In the genomic region with DNA sequence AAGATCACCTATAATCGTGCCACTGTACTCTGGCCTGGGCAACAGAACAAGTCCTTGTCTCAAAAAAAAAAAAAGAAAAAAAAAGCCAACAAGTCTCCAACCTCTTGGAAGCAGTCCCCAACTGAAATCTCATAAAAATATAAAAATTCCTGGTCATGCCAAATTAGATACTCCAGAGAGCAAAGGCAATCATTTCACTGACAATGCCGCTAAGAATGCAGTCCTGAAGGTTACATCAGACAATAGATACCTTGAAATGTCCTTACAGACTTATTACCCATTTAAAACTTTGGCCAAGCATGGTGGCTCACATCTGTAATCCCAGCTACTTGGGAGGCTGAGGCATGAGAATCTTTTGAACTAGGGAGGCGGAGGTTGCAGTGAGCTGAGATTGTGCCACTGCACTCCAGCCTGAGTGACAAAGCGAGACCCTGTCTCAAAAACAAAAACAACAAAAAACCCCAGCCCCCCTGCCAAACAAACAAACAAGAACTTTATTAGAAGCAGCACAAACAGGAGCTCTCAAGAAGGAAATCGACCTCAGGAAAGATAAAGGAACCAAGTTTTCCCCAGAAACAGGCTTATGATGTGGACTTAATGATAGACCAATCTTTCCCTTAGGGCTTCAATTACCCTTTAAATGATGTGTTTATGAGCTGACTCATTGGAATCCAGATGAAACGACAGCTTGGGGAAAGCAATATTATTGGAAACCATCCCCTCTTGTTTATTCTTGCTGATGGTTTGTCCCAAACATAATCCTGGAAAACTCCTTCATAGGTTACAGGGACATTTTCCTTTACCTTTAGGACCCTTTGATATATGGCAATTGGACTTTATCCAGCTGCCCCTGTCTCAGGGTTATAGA, we compare ENCODE assay signal across 32 cellular contexts. TPM values are rescaled to one million over a fixed set of nuclear protein-coding genes. Genes with fewer than 3 reads are reported as not detected.
DNase-seq lines count a peak whose midpoint lies in the region; ATAC-seq, FAIRE-seq and TF ChIP-seq lines count a peak whose summit lies in the region.
"Had no signal": no experiment of that assay in that cellular context is flagged by ENCODE, and none has a peak within 500 bp of the region (broad histone marks: within the 10 kb centered on the region; RNA-seq: fewer than 3 reads in every experiment).

No MANE protein-coding gene starts in this region.

- no peaks in the 10 kb centered on the region for H3K9me1 ChIP-seq in keratinocyte (ENCODE audit: control insufficient read depth, extremely low read depth, insufficient read depth, low read length)

- H3K4me3 Mint-ChIP-seq in activated CD4-positive, alpha-beta T cell treated with anti-CD3 and anti-CD28 coated beads, Interleukin-2, amount 10 ng/mL, durations not matched to agents 24 days and 14 days: no peak overlapping the region
- H3K4me3 Mint-ChIP-seq in activated CD4-positive, alpha-beta T cell treated with anti-CD3 and anti-CD28 coated beads, Interleukin-2, amount 10 ng/mL, durations not matched to agents 7 days and 5 days: no peak overlapping the region
- no peak overlapping the region for H3K4me3 Mint-ChIP-seq in activated T-helper 2 cell treated with anti-CD3 and anti-CD28 coated beads, Interferon-gamma antibody, Interleukin-2, Interleukin-4, amounts not matched to agents 10 μg/mL and 5 μg/mL and 100 μg/mL, durations not matched to agents 14 hours and 24 hours and 36 hours (ENCODE audit: low read depth)
- no peak overlapping the region for H3K4me3 Mint-ChIP-seq in naive thymus-derived CD8-positive, alpha-beta T cell
- H3K4me3 Mint-ChIP-seq: activated T-cell treated with anti-CD3 and anti-CD28 coated beads, Interleukin-2, amount 50 U/mL, for 24 hours; neural progenitor cell; stimulated activated naive B cell treated with anti-CD40 and anti-IgM and Interleukin-4, amounts not matched to agents 10 μg/mL and 1 μg/mL and 100 μg/mL, for 72 hours had no signal

- H3K27ac Mint-ChIP-seq in activated CD4-positive, alpha-beta T cell treated with anti-CD3 and anti-CD28 coated beads, Interleukin-2, amount 10 ng/mL, durations not matched to agents 24 days and 14 days: peak overlapping the region; percentile 54
- H3K27ac Mint-ChIP-seq in activated CD4-positive, alpha-beta T cell treated with anti-CD3 and anti-CD28 coated beads, Interleukin-2, amount 10 ng/mL, durations not matched to agents 7 days and 5 days: no peak overlapping the region
- no peak overlapping the region for H3K27ac Mint-ChIP-seq in activated T-helper 2 cell treated with anti-CD3 and anti-CD28 coated beads, Interferon-gamma antibody, Interleukin-2, Interleukin-4, amounts not matched to agents 10 μg/mL and 5 μg/mL and 100 μg/mL, durations not matched to agents 14 hours and 24 hours and 36 hours
- no peak overlapping the region for H3K27ac Mint-ChIP-seq in naive thymus-derived CD8-positive, alpha-beta T cell
- H3K27ac Mint-ChIP-seq: activated T-cell treated with anti-CD3 and anti-CD28 coated beads, Interleukin-2, amount 50 U/mL, for 24 hours; neural progenitor cell; stimulated activated naive B cell treated with anti-CD40 and anti-IgM and Interleukin-4, amounts not matched to agents 10 μg/mL and 1 μg/mL and 100 μg/mL, for 72 hours had no signal

- no peaks in the 10 kb centered on the region for H4K20me1 ChIP-seq in keratinocyte (ENCODE audit: control insufficient read depth, extremely low read depth, insufficient read depth, low read length)

- H3K4me1 Mint-ChIP-seq in activated CD4-positive, alpha-beta T cell treated with anti-CD3 and anti-CD28 coated beads, Interleukin-2, amount 10 ng/mL, durations not matched to agents 24 days and 14 days: peaks cover 36% of the 10 kb centered on the region
- H3K4me1 Mint-ChIP-seq in activated CD4-positive, alpha-beta T cell treated with anti-CD3 and anti-CD28 coated beads, Interleukin-2, amount 10 ng/mL, durations not matched to agents 7 days and 5 days: peaks cover 24% of the 10 kb centered on the region
- peaks cover 28% of the 10 kb centered on the region for H3K4me1 Mint-ChIP-seq in activated T-helper 2 cell treated with anti-CD3 and anti-CD28 coated beads, Interferon-gamma antibody, Interleukin-2, Interleukin-4, amounts not matched to agents 10 μg/mL and 5 μg/mL and 100 μg/mL, durations not matched to agents 14 hours and 24 hours and 36 hours (ENCODE audit: low read depth)
- peaks cover 3 to 12% (median 7%) of the 10 kb centered on the region in 4 donors for H3K4me1 Mint-ChIP-seq in naive thymus-derived CD8-positive, alpha-beta T cell

- H3K27me3 ChIP-seq in keratinocyte (ENCODE audit: control insufficient read depth, extremely low read depth, insufficient read depth, low read length) (no peaks in the 10 kb centered on the region), vagina (no peaks in the 10 kb centered on the region)
- H3K27me3 ChIP-seq: neural progenitor cell, tibial nerve had no signal

- no peak overlapping the region for H3K4me3 ChIP-seq in keratinocyte (ENCODE audit: control insufficient read depth in 2 of 3, extremely low read depth in 1 of 3, insufficient read depth in 2 of 3, low read depth in 1 of 3, low read length in 3 of 3)
- H3K4me3 ChIP-seq in vagina: no peak overlapping the region
- H3K4me3 ChIP-seq: neural progenitor cell, psoas muscle, skin epidermis, tibial nerve had no signal

- dilution Hi-C loops in keratinocyte (cut with MboI; ENCODE audit: extremely low pct_ligation_motif_present, low sequenced_read_pairs): no loop called here

- H3K9me3 ChIP-seq in keratinocyte (ENCODE audit: control insufficient read depth, low read depth, low read length) (no peaks in the 10 kb centered on the region), vagina (no peaks in the 10 kb centered on the region)
- H3K9me3 ChIP-seq: psoas muscle, tibial nerve had no signal

- TF ChIP-seq CTCF in VCaP (conservative IDR thresholded peaks at IDR 0.05) (no peak), keratinocyte (optimal IDR thresholded peaks at IDR 0.05 in 1 of 3, IDR thresholded peaks at IDR 0.05 in 1 of 3, conservative IDR thresholded peaks at IDR 0.05 in 1 of 3; ENCODE audit: extremely low read depth in 1 of 3, insufficient read depth in 2 of 3, low read length in 3 of 3) (no peak), vagina (IDR thresholded peaks at IDR 0.05) (no peak)

- H3K4me1 ChIP-seq in keratinocyte (ENCODE audit: control insufficient read depth, extremely low read depth, insufficient read depth, low read length): peaks cover 28% of the 10 kb centered on the region
- H3K4me1 ChIP-seq in vagina: peaks cover 40% of the 10 kb centered on the region
- H3K4me1 ChIP-seq: neural progenitor cell had no signal

- TF ChIP-seq POLR2A in vagina (IDR thresholded peaks at IDR 0.05): no peak

- DNase-seq in activated CD4-positive, alpha-beta T cell treated with anti-CD3 and anti-CD28 coated beads, Interleukin-2, amount 10 ng/mL, durations not matched to agents 24 days and 14 days: no peak
- DNase-seq in activated CD4-positive, alpha-beta T cell treated with anti-CD3 and anti-CD28 coated beads, Interleukin-2, amount 10 ng/mL, durations not matched to agents 7 days and 5 days: no peak
- DNase-seq in keratinocyte (ENCODE audit: low read depth, low spot score) (no peak), vagina (ENCODE audit: extremely low spot score in 2 of 2) (peak; percentile 64 to 65)
- no peak for DNase-seq in activated T-helper 2 cell treated with anti-CD3 and anti-CD28 coated beads, Interferon-gamma antibody, Interleukin-2, Interleukin-4, amounts not matched to agents 10 μg/mL and 5 μg/mL and 100 μg/mL, durations not matched to agents 14 hours and 24 hours and 36 hours (ENCODE audit: low spot score)
- DNase-seq in naive thymus-derived CD8-positive, alpha-beta T cell: no peak
- DNase-seq: activated CD8-positive, alpha-beta memory T cell treated with anti-CD3 and anti-CD28 coated beads for 24 hours; activated naive CD4-positive, alpha-beta T cell treated with Interleukin-2 at 50 U/mL for 16 hours; activated T-cell treated with anti-CD3 and anti-CD28 coated beads, Interleukin-2, amount 50 U/mL, for 24 hours; anterior cingulate cortex; caudate nucleus; dermis blood vessel endothelial cell; GDM1; H7; hypothalamus; KBM-7; NCI-H146; NCI-H2171; NCI-H526; psoas muscle; Right ventricle myocardium superior; stimulated activated CD4-positive, alpha-beta T cell treated with anti-CD3 and anti-CD28 coated beads, Interleukin-2, amount 100 ng/mL, for 48 hours; stimulated activated naive B cell treated with anti-CD40 and anti-IgM and Interleukin-4, amounts not matched to agents 10 μg/mL and 1 μg/mL and 100 μg/mL, for 72 hours had no signal

- no peak overlapping the region for H2AFZ ChIP-seq in keratinocyte (ENCODE audit: control insufficient read depth, low read length)
- H2AFZ ChIP-seq: neural progenitor cell had no signal

- H3K27ac ChIP-seq in VCaP (peak overlapping the region; percentile 6), keratinocyte (ENCODE audit: control insufficient read depth, insufficient read depth, low read length) (no peak overlapping the region), vagina (peak overlapping the region; percentile 66)
- H3K27ac ChIP-seq: neural progenitor cell, psoas muscle had no signal

- FAIRE-seq in keratinocyte (lab: Jason Lieb, UNC): peak; percentile 51
- FAIRE-seq: A204.1, frontal cortex, GM18507, islet of Langerhans had no signal

- intact Hi-C loops in activated CD4-positive, alpha-beta T cell treated with anti-CD3 and anti-CD28 coated beads, Interleukin-2, amount 10 ng/mL, durations not matched to agents 24 days and 14 days (cut with micrococcal nuclease): no loop called here
- intact Hi-C loops in vagina (cut with DNase I): no loop called here
- intact Hi-C loops in activated T-helper 2 cell treated with anti-CD3 and anti-CD28 coated beads, Interferon-gamma antibody, Interleukin-2, Interleukin-4, amounts not matched to agents 10 μg/mL and 5 μg/mL and 100 μg/mL, durations not matched to agents 14 hours and 24 hours and 36 hours (cut with micrococcal nuclease): no loop called here

- POLR2A ChIA-PET in activated CD4-positive, alpha-beta T cell treated with anti-CD3 and anti-CD28 coated beads, Interleukin-2, amount 10 ng/mL, durations not matched to agents 7 days and 5 days (lab: Charles Lee): no interaction called here
- POLR2A ChIA-PET in naive thymus-derived CD8-positive, alpha-beta T cell (lab: Charles Lee): no interaction called here

- CTCF ChIA-PET in activated CD4-positive, alpha-beta T cell treated with anti-CD3 and anti-CD28 coated beads, Interleukin-2, amount 10 ng/mL, durations not matched to agents 7 days and 5 days (lab: Charles Lee): interaction anchor here (1.3 to 7.1 kb wide), 8 partner anchors 13 to 151 kb away, joined by 4 to 120 read pairs (median 22); partner anchors contain the start of genes CCR1 and CXCR6

- no peaks in the 10 kb centered on the region for H3K36me3 Mint-ChIP-seq in activated CD4-positive, alpha-beta T cell treated with anti-CD3 and anti-CD28 coated beads, Interleukin-2, amount 10 ng/mL, durations not matched to agents 24 days and 14 days (ENCODE audit: low read depth)
- H3K36me3 Mint-ChIP-seq in activated CD4-positive, alpha-beta T cell treated with anti-CD3 and anti-CD28 coated beads, Interleukin-2, amount 10 ng/mL, durations not matched to agents 7 days and 5 days (ENCODE audit: low read depth): no peaks in the 10 kb centered on the region
- H3K36me3 Mint-ChIP-seq in activated T-helper 2 cell treated with anti-CD3 and anti-CD28 coated beads, Interferon-gamma antibody, Interleukin-2, Interleukin-4, amounts not matched to agents 10 μg/mL and 5 μg/mL and 100 μg/mL, durations not matched to agents 14 hours and 24 hours and 36 hours (ENCODE audit: low read depth): no peaks in the 10 kb centered on the region
- H3K36me3 Mint-ChIP-seq in naive thymus-derived CD8-positive, alpha-beta T cell: no peaks in the 10 kb centered on the region
- H3K36me3 Mint-ChIP-seq: neural progenitor cell; stimulated activated naive B cell treated with anti-CD40 and anti-IgM and Interleukin-4, amounts not matched to agents 10 μg/mL and 1 μg/mL and 100 μg/mL, for 72 hours had no signal

- ATAC-seq in naive thymus-derived CD8-positive, alpha-beta T cell: no peak
- no peak for ATAC-seq in GM18517 (IDR thresholded peaks at IDR 0.05; ENCODE audit: unreplicated experiment)
- ATAC-seq: psoas muscle; stimulated activated naive B cell treated with anti-CD40 and anti-IgM and Interleukin-4, amounts not matched to agents 10 μg/mL and 1 μg/mL and 100 μg/mL, for 72 hours had no signal

- H3K9me3 Mint-ChIP-seq in activated CD4-positive, alpha-beta T cell treated with anti-CD3 and anti-CD28 coated beads, Interleukin-2, amount 10 ng/mL, durations not matched to agents 24 days and 14 days: no peaks in the 10 kb centered on the region
- no peaks in the 10 kb centered on the region for H3K9me3 Mint-ChIP-seq in activated CD4-positive, alpha-beta T cell treated with anti-CD3 and anti-CD28 coated beads, Interleukin-2, amount 10 ng/mL, durations not matched to agents 7 days and 5 days
- no peaks in the 10 kb centered on the region for H3K9me3 Mint-ChIP-seq in activated T-helper 2 cell treated with anti-CD3 and anti-CD28 coated beads, Interferon-gamma antibody, Interleukin-2, Interleukin-4, amounts not matched to agents 10 μg/mL and 5 μg/mL and 100 μg/mL, durations not matched to agents 14 hours and 24 hours and 36 hours
- H3K9me3 Mint-ChIP-seq in naive thymus-derived CD8-positive, alpha-beta T cell: no peaks in the 10 kb centered on the region
- H3K9me3 Mint-ChIP-seq: activated T-cell treated with anti-CD3 and anti-CD28 coated beads, Interleukin-2, amount 50 U/mL, for 24 hours; stimulated activated naive B cell treated with anti-CD40 and anti-IgM and Interleukin-4, amounts not matched to agents 10 μg/mL and 1 μg/mL and 100 μg/mL, for 72 hours had no signal

- no peak overlapping the region for H3K9ac ChIP-seq in keratinocyte (ENCODE audit: control insufficient read depth, extremely low read depth, insufficient read depth, low read length)
- H3K9ac ChIP-seq: neural progenitor cell had no signal

- H3K36me3 ChIP-seq in keratinocyte (ENCODE audit: control insufficient read depth in 2 of 2, extremely low read depth in 1 of 2, insufficient read depth in 2 of 2, low read length in 2 of 2) (no peaks in the 10 kb centered on the region), vagina (no peaks in the 10 kb centered on the region)
- H3K36me3 ChIP-seq: neural progenitor cell, tibial nerve had no signal

- H3K27me3 Mint-ChIP-seq in activated CD4-positive, alpha-beta T cell treated with anti-CD3 and anti-CD28 coated beads, Interleukin-2, amount 10 ng/mL, durations not matched to agents 24 days and 14 days: peaks cover 18% of the 10 kb centered on the region
- H3K27me3 Mint-ChIP-seq in activated CD4-positive, alpha-beta T cell treated with anti-CD3 and anti-CD28 coated beads, Interleukin-2, amount 10 ng/mL, durations not matched to agents 7 days and 5 days: peaks cover 50% of the 10 kb centered on the region
- peaks cover 50% of the 10 kb centered on the region for H3K27me3 Mint-ChIP-seq in activated T-helper 2 cell treated with anti-CD3 and anti-CD28 coated beads, Interferon-gamma antibody, Interleukin-2, Interleukin-4, amounts not matched to agents 10 μg/mL and 5 μg/mL and 100 μg/mL, durations not matched to agents 14 hours and 24 hours and 36 hours (ENCODE audit: low read depth)
- H3K27me3 Mint-ChIP-seq in naive thymus-derived CD8-positive, alpha-beta T cell: peaks cover 0 to 1% (median 0%) of the 10 kb centered on the region in 5 donors

- H3K79me2 ChIP-seq in keratinocyte (ENCODE audit: control insufficient read depth, insufficient read depth, low read length): no peaks in the 10 kb centered on the region

- H3K4me2 ChIP-seq in keratinocyte (ENCODE audit: control insufficient read depth, extremely low read depth, insufficient read depth, low read depth, low read length): no peak overlapping the region
- H3K4me2 ChIP-seq: neural progenitor cell had no signal

RNA-seq across cellular contexts. Expression of gene XCR1, which starts 53.1 kb away (rescaled TPM):
- 0.05 TPM in 1 of 2 replicates, not detected in the other for total RNA-seq in activated CD4-positive, alpha-beta T cell treated with anti-CD3 and anti-CD28 coated beads, Interleukin-2, amount 10 ng/mL, durations not matched to agents 24 days and 14 days
- total RNA-seq in activated CD4-positive, alpha-beta T cell treated with anti-CD3 and anti-CD28 coated beads, Interleukin-2, amount 10 ng/mL, durations not matched to agents 7 days and 5 days: not detected
- 0.01 to 0.26 TPM (median 0.02 TPM) in 3 replicates for polyA plus RNA-seq in keratinocyte
- 0.21 TPM for polyA plus RNA-seq in keratinocyte (2011; ENCODE audit: low read depth)
- polyA plus RNA-seq in keratinocyte (2011; cell fraction: cytosol; rRNA removed): 0.06 and 0.15 TPM in 2 replicates
- 0.19 and 0.20 TPM in 2 replicates for polyA plus RNA-seq in keratinocyte (2011; cell fraction: nucleus; rRNA removed)
- polyA plus RNA-seq in keratinocyte (2012; ENCODE audit: low replicate concordance): 2.2 TPM in 1 of 2 replicates, not detected in the other
- 0.06 to 0.30 TPM in 2 of 3 replicates, not detected in the other for polyA minus RNA-seq in keratinocyte
- not detected for polyA minus RNA-seq in keratinocyte (2011; cell fraction: cytosol; rRNA and poly(A)+ RNA removed)
- polyA minus RNA-seq in keratinocyte (2011; cell fraction: nucleus; rRNA and poly(A)+ RNA removed): 0.21 and 0.54 TPM in 2 replicates
- total RNA-seq in vagina: not detected
- 0.05 and 0.07 TPM in 2 replicates for total RNA-seq in activated T-helper 2 cell treated with anti-CD3 and anti-CD28 coated beads, Interferon-gamma antibody, Interleukin-2, Interleukin-4, amounts not matched to agents 10 μg/mL and 5 μg/mL and 100 μg/mL, durations not matched to agents 14 hours and 24 hours and 36 hours
- total RNA-seq in naive thymus-derived CD8-positive, alpha-beta T cell: not detected
- not detected for polyA plus RNA-seq in naive thymus-derived CD8-positive, alpha-beta T cell
- total RNA-seq: dermis blood vessel endothelial cell, frontal cortex, H7, Right ventricle myocardium superior, tibial nerve had no signal

Comparison
In these comparisons a context has a peak if more than half of its experiments do, and no peak if none do; other contexts are left out.
1. DNase-seq: peak in vagina (2 of 2); none in activated CD4-positive, alpha-beta T cell treated with anti-CD3 and anti-CD28 coated beads, Interleukin-2, amount 10 ng/mL, durations not matched to agents 24 days and 14 days (single experiment), activated CD4-positive, alpha-beta T cell treated with anti-CD3 and anti-CD28 coated beads, Interleukin-2, amount 10 ng/mL, durations not matched to agents 7 days and 5 days (single experiment), keratinocyte (single experiment), activated T-helper 2 cell treated with anti-CD3 and anti-CD28 coated beads, Interferon-gamma antibody, Interleukin-2, Interleukin-4, amounts not matched to agents 10 μg/mL and 5 μg/mL and 100 μg/mL, durations not matched to agents 14 hours and 24 hours and 36 hours (single experiment) and naive thymus-derived CD8-positive, alpha-beta T cell (0 of 10).